8 cellular contexts compared by ENCODE assay signal in the genomic region with DNA sequence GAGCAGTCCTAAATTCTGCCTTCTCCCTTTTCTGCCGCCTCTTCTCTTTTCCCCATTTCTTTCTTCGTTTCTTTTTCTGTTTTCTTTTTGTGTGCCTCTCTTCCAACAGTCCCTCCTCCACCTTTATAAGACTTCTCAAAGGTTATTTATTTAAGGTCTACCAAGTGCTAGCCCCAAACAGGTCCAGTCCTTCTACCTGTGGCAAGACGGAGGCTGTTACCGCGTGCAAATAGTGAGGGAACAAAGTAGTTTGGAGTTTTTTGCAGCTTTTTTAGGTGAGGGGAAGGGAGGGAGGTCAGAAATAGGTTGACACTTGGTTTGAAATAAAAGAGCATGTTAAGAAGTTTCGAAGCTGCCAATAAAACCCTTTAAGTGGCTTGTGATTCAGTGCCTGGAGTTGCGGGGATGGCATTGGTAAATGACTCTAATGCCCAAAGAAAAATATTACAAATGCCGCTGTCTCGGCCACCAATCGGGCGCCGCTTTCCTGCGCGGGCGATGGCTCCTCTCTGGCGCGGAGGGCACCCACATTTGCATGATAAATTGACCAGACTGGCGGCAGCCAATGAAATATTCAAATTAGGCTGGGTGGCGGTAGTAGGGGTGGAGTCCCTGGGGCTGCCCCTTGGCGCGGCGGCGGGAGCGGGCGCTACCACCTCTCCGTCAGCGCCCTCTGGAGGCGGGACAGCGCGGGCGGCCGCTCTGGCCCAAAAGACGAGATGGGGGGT. TPM values are rescaled to one million over a fixed set of nuclear protein-coding genes. Genes with fewer than 3 reads are reported as not detected.
DNase-seq lines count a peak whose midpoint lies in the region; ATAC-seq and TF ChIP-seq lines count a peak whose summit lies in the region.

No MANE protein-coding gene starts in this region.

- peaks cover 70 to 94% of the 10 kb centered on the region in 2 donors for H3K27me3 Mint-ChIP-seq in CD8-positive, alpha-beta memory T cell
- H3K27me3 Mint-ChIP-seq in activated CD4-positive, alpha-beta T cell treated with anti-CD3 and anti-CD28 coated beads, Interleukin-2, amount 10 ng/mL, durations not matched to agents 24 days and 14 days, result peaks cover 75% of the 10 kb centered on the region
- H3K27me3 Mint-ChIP-seq in endothelial cell (ENCODE audit: unreplicated experiment) (peaks cover 28% of the 10 kb centered on the region), osteocyte (ENCODE audit: unreplicated experiment) (peaks cover 61% of the 10 kb centered on the region)

- POLR2A ChIA-PET in CD8-positive, alpha-beta memory T cell (lab: Charles Lee), result no interaction called here

- no peak for ATAC-seq in HG03565 (IDR thresholded peaks at IDR 0.05; ENCODE audit: unreplicated experiment)
- no peak for ATAC-seq in HG03469 (IDR thresholded peaks at IDR 0.05; ENCODE audit: unreplicated experiment)

- no peak overlapping the region for H3K9ac ChIP-seq in Karpas-422 (ENCODE audit: low read length)

- peaks cover 33 to 47% (median 43%) of the 10 kb centered on the region in 3 donors for H3K4me1 Mint-ChIP-seq in CD8-positive, alpha-beta memory T cell
- H3K4me1 Mint-ChIP-seq in activated CD4-positive, alpha-beta T cell treated with anti-CD3 and anti-CD28 coated beads, Interleukin-2, amount 10 ng/mL, durations not matched to agents 24 days and 14 days, result peaks cover 24% of the 10 kb centered on the region
- peaks cover 38% of the 10 kb centered on the region for H3K4me1 Mint-ChIP-seq in endothelial cell (ENCODE audit: unreplicated experiment)
- peaks cover 36% of the 10 kb centered on the region for H3K4me1 Mint-ChIP-seq in osteocyte (ENCODE audit: unreplicated experiment)

- no peaks in the 10 kb centered on the region for H3K9me2 ChIP-seq in Karpas-422 (replicated peaks; ENCODE audit: insufficient read depth, low read length)

- H3K79me2 ChIP-seq in Karpas-422 (ENCODE audit: low read length), result no peaks in the 10 kb centered on the region

- H3K36me3 ChIP-seq in CD8-positive, alpha-beta memory T cell (ENCODE audit: insufficient read depth, low read length), result no peaks in the 10 kb centered on the region
- H3K36me3 ChIP-seq in Karpas-422 (ENCODE audit: insufficient read depth, low read length), result no peaks in the 10 kb centered on the region

- no peak overlapping the region for H3K4me3 ChIP-seq in CD8-positive, alpha-beta memory T cell (ENCODE audit: low read length)
- no peak overlapping the region for H3K4me3 ChIP-seq in Karpas-422 (ENCODE audit: low read length)

- peak overlapping the region in 2 of 7 donors; percentile 10 to 72 for H3K4me3 Mint-ChIP-seq in CD8-positive, alpha-beta memory T cell
- H3K4me3 Mint-ChIP-seq in activated CD4-positive, alpha-beta T cell treated with anti-CD3 and anti-CD28 coated beads, Interleukin-2, amount 10 ng/mL, durations not matched to agents 24 days and 14 days, result peak overlapping the region; percentile 9
- H3K4me3 Mint-ChIP-seq in endothelial cell (ENCODE audit: unreplicated experiment) (peak overlapping the region; percentile 70), osteocyte (ENCODE audit: unreplicated experiment) (peak overlapping the region; percentile 50)

- no peaks in the 10 kb centered on the region for H3K9me3 ChIP-seq in CD8-positive, alpha-beta memory T cell (ENCODE audit: low read length)
- no peaks in the 10 kb centered on the region for H3K9me3 ChIP-seq in Karpas-422 (ENCODE audit: low read length)

- TF ChIP-seq CTCF in endothelial cell (IDR thresholded peaks at IDR 0.05; ENCODE audit: unreplicated experiment) (peak; percentile 61), osteocyte (IDR thresholded peaks at IDR 0.05) (peak; percentile 65)

- no peaks in the 10 kb centered on the region for H3K9me3 Mint-ChIP-seq in CD8-positive, alpha-beta memory T cell
- no peaks in the 10 kb centered on the region for H3K9me3 Mint-ChIP-seq in activated CD4-positive, alpha-beta T cell treated with anti-CD3 and anti-CD28 coated beads, Interleukin-2, amount 10 ng/mL, durations not matched to agents 24 days and 14 days
- no peaks in the 10 kb centered on the region for H3K9me3 Mint-ChIP-seq in endothelial cell (ENCODE audit: unreplicated experiment)
- H3K9me3 Mint-ChIP-seq in osteocyte (ENCODE audit: unreplicated experiment), result no peaks in the 10 kb centered on the region

- peak; percentile 27 to 55 (median 42) for DNase-seq in CD8-positive, alpha-beta memory T cell
- DNase-seq in activated CD4-positive, alpha-beta T cell treated with anti-CD3 and anti-CD28 coated beads, Interleukin-2, amount 10 ng/mL, durations not matched to agents 24 days and 14 days, result peak; percentile 87
- DNase-seq in endothelial cell (ENCODE audit: low spot score) (peak; percentile 66), osteocyte (ENCODE audit: extremely low spot score, unreplicated experiment) (no peak), Karpas-422 (no peak), NCI-H128 (lab: John Stamatoyannopoulos, UW; ENCODE audit: unreplicated experiment) (no peak)

- peaks cover 4% of the 10 kb centered on the region for H3K4me1 ChIP-seq in CD8-positive, alpha-beta memory T cell (ENCODE audit: insufficient read depth, low read length)
- no peaks in the 10 kb centered on the region for H3K4me1 ChIP-seq in Karpas-422 (ENCODE audit: low read length)

- H3K36me3 Mint-ChIP-seq in CD8-positive, alpha-beta memory T cell, result no peaks in the 10 kb centered on the region
- peaks cover 2% of the 10 kb centered on the region for H3K36me3 Mint-ChIP-seq in activated CD4-positive, alpha-beta T cell treated with anti-CD3 and anti-CD28 coated beads, Interleukin-2, amount 10 ng/mL, durations not matched to agents 24 days and 14 days (ENCODE audit: low read depth)
- no peaks in the 10 kb centered on the region for H3K36me3 Mint-ChIP-seq in endothelial cell (ENCODE audit: low read depth, unreplicated experiment)
- peaks cover 2% of the 10 kb centered on the region for H3K36me3 Mint-ChIP-seq in osteocyte (ENCODE audit: unreplicated experiment)

- intact Hi-C loops in activated CD4-positive, alpha-beta T cell treated with anti-CD3 and anti-CD28 coated beads, Interleukin-2, amount 10 ng/mL, durations not matched to agents 24 days and 14 days (cut with micrococcal nuclease), result loop anchor here (1.0 to 10.0 kb wide), 6 partner anchors 244 to 1318 kb away; partner anchors contain the start of genes ANKRD27 and RGS9BP

- H3K27me3 ChIP-seq in CD8-positive, alpha-beta memory T cell (ENCODE audit: insufficient read depth, low read length, poor library complexity, severe bottlenecking), result peaks cover 64% of the 10 kb centered on the region
- no peaks in the 10 kb centered on the region for H3K27me3 ChIP-seq in Karpas-422 (ENCODE audit: low read length)

- H4K20me1 ChIP-seq in Karpas-422 (ENCODE audit: insufficient read depth, low read depth, low read length), result no peaks in the 10 kb centered on the region

- H3K4me2 ChIP-seq in Karpas-422 (ENCODE audit: low read depth, low read length, poor library complexity, severe bottlenecking), result no peak overlapping the region

- H3K27ac ChIP-seq in CD8-positive, alpha-beta memory T cell (ENCODE audit: low read depth, low read length), result no peak overlapping the region
- H3K27ac ChIP-seq in Karpas-422 (ENCODE audit: low read length), result no peak overlapping the region

- CTCF ChIA-PET in CD8-positive, alpha-beta memory T cell (lab: Charles Lee), result interaction anchor here (1.1 to 1.3 kb wide), 2 partner anchors 9 to 572 kb away, joined by 3 read pairs; no protein-coding TSS in a partner anchor

- peak overlapping the region in 2 of 8 donors; percentile 18 to 36 for H3K27ac Mint-ChIP-seq in CD8-positive, alpha-beta memory T cell
- no peak overlapping the region for H3K27ac Mint-ChIP-seq in activated CD4-positive, alpha-beta T cell treated with anti-CD3 and anti-CD28 coated beads, Interleukin-2, amount 10 ng/mL, durations not matched to agents 24 days and 14 days
- H3K27ac Mint-ChIP-seq in endothelial cell (ENCODE audit: unreplicated experiment), result no peak overlapping the region
- no peak overlapping the region for H3K27ac Mint-ChIP-seq in osteocyte (ENCODE audit: unreplicated experiment)

- no peak overlapping the region for H2AFZ ChIP-seq in Karpas-422 (ENCODE audit: low read length)

RNA-seq across cellular contexts. Expression of gene TSHZ3, which starts 7.5 kb away (rescaled TPM):
- under 1 TPM; 0.35 to 0.38 TPM for total RNA-seq in CD8-positive, alpha-beta memory T cell
- 1.1 TPM for polyA plus RNA-seq in CD8-positive, alpha-beta memory T cell
- total RNA-seq in activated CD4-positive, alpha-beta T cell treated with anti-CD3 and anti-CD28 coated beads, Interleukin-2, amount 10 ng/mL, durations not matched to agents 24 days and 14 days, result 1.3 and 1.6 TPM in 2 replicates
- total RNA-seq in endothelial cell (ENCODE audit: unreplicated experiment) (12.3 TPM), osteocyte (10.7 and 11.9 TPM in 2 replicates)
- total RNA-seq in Karpas-422 (2014; rRNA removed; shearing (Covaris generic); ENCODE audit: low replicate concordance), result not detected in 2 replicates

Comparison
In these comparisons a context has a peak if more than half of its experiments do, and no peak if none do; other contexts are left out.
1. DNase-seq: peak in CD8-positive, alpha-beta memory T cell (5 of 5), activated CD4-positive, alpha-beta T cell treated with anti-CD3 and anti-CD28 coated beads, Interleukin-2, amount 10 ng/mL, durations not matched to agents 24 days and 14 days (single experiment) and endothelial cell (single experiment); none in osteocyte (single experiment), Karpas-422 (single experiment) and NCI-H128 (single experiment).